ENCODE assay signal across 2 cellular contexts in the genomic region with DNA sequence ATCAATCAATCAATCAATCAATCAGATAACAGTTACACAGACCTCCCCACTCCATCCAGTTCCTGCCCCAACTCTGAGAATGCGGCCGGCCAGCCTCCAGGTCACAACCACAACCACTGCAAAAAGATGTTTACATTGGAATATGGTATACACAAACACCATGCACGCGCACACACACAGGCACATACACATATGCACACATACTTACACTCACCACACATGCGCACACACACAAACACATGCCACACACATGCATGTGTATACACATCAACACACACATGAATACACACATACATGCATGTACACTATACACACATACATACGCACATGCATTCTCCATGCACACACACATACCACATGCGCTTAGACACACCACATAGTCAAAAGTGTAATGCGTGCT.
TF ChIP-seq lines count a peak whose summit lies in the region.

No MANE protein-coding gene starts in this region.

TF ChIP-seq in HepG2, 621 proteins besides CTCF, POLR2A, EP300 and RAD21:
- TF ChIP-seq NFRKB (IDR thresholded peaks at IDR 0.05) (peak; percentile 31; the same call in 1 of the 2 replicates), NBN (conservative IDR thresholded peaks at IDR 0.05) (no peak), JUNB (CRISPR knock-in tag; IDR thresholded peaks at IDR 0.05; ENCODE audit: borderline replicate concordance) (peak; percentile 46; the same call in 1 of the 2 replicates), ZFP91 (CRISPR knock-in tag; IDR thresholded peaks at IDR 0.05; ENCODE audit: borderline replicate concordance) (no peak), MNT (IDR thresholded peaks at IDR 0.05) (peak; percentile 94)

TF ChIP-seq in H1, 55 proteins besides CTCF, POLR2A, EP300 and RAD21:
- TF ChIP-seq JUND (IDR thresholded peaks at IDR 0.05; ENCODE audit: low read length) (no peak), HDAC2 (IDR thresholded peaks at IDR 0.05; ENCODE audit: borderline replicate concordance in 1 of 2, low read depth in 2 of 2, low read length in 2 of 2) (no peak), SIRT6 (IDR thresholded peaks at IDR 0.05; ENCODE audit: low read length) (no peak), FOSL1 (IDR thresholded peaks at IDR 0.05; ENCODE audit: insufficient read depth, low read depth, low read length) (no peak), E2F6 (IDR thresholded peaks at IDR 0.05) (no peak), YY1 (IDR thresholded peaks at IDR 0.05; ENCODE audit: low read depth, low read length) (no peak), TEAD4 (IDR thresholded peaks at IDR 0.05; ENCODE audit: low read depth, low read length) (no peak)
- TF ChIP-seq, protein P1, sequence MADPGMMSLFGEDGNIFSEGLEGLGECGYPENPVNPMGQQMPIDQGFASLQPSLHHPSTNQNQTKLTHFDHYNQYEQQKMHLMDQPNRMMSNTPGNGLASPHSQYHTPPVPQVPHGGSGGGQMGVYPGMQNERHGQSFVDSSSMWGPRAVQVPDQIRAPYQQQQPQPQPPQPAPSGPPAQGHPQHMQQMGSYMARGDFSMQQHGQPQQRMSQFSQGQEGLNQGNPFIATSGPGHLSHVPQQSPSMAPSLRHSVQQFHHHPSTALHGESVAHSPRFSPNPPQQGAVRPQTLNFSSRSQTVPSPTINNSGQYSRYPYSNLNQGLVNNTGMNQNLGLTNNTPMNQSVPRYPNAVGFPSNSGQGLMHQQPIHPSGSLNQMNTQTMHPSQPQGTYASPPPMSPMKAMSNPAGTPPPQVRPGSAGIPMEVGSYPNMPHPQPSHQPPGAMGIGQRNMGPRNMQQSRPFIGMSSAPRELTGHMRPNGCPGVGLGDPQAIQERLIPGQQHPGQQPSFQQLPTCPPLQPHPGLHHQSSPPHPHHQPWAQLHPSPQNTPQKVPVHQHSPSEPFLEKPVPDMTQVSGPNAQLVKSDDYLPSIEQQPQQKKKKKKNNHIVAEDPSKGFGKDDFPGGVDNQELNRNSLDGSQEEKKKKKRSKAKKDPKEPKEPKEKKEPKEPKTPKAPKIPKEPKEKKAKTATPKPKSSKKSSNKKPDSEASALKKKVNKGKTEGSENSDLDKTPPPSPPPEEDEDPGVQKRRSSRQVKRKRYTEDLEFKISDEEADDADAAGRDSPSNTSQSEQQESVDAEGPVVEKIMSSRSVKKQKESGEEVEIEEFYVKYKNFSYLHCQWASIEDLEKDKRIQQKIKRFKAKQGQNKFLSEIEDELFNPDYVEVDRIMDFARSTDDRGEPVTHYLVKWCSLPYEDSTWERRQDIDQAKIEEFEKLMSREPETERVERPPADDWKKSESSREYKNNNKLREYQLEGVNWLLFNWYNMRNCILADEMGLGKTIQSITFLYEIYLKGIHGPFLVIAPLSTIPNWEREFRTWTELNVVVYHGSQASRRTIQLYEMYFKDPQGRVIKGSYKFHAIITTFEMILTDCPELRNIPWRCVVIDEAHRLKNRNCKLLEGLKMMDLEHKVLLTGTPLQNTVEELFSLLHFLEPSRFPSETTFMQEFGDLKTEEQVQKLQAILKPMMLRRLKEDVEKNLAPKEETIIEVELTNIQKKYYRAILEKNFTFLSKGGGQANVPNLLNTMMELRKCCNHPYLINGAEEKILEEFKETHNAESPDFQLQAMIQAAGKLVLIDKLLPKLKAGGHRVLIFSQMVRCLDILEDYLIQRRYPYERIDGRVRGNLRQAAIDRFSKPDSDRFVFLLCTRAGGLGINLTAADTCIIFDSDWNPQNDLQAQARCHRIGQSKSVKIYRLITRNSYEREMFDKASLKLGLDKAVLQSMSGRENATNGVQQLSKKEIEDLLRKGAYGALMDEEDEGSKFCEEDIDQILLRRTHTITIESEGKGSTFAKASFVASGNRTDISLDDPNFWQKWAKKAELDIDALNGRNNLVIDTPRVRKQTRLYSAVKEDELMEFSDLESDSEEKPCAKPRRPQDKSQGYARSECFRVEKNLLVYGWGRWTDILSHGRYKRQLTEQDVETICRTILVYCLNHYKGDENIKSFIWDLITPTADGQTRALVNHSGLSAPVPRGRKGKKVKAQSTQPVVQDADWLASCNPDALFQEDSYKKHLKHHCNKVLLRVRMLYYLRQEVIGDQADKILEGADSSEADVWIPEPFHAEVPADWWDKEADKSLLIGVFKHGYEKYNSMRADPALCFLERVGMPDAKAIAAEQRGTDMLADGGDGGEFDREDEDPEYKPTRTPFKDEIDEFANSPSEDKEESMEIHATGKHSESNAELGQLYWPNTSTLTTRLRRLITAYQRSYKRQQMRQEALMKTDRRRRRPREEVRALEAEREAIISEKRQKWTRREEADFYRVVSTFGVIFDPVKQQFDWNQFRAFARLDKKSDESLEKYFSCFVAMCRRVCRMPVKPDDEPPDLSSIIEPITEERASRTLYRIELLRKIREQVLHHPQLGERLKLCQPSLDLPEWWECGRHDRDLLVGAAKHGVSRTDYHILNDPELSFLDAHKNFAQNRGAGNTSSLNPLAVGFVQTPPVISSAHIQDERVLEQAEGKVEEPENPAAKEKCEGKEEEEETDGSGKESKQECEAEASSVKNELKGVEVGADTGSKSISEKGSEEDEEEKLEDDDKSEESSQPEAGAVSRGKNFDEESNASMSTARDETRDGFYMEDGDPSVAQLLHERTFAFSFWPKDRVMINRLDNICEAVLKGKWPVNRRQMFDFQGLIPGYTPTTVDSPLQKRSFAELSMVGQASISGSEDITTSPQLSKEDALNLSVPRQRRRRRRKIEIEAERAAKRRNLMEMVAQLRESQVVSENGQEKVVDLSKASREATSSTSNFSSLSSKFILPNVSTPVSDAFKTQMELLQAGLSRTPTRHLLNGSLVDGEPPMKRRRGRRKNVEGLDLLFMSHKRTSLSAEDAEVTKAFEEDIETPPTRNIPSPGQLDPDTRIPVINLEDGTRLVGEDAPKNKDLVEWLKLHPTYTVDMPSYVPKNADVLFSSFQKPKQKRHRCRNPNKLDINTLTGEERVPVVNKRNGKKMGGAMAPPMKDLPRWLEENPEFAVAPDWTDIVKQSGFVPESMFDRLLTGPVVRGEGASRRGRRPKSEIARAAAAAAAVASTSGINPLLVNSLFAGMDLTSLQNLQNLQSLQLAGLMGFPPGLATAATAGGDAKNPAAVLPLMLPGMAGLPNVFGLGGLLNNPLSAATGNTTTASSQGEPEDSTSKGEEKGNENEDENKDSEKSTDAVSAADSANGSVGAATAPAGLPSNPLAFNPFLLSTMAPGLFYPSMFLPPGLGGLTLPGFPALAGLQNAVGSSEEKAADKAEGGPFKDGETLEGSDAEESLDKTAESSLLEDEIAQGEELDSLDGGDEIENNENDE (IDR thresholded peaks at IDR 0.05; ENCODE audit: insufficient replicate concordance, low read length) = no peak
